Comparison of ENCODE assay signal across 7 cellular contexts in genomic region chr19:1445185-1445931, GRCh38. TPM values are rescaled to one million over a fixed set of nuclear protein-coding genes. Genes with fewer than 3 reads are reported as not detected.
DNase-seq lines count a peak whose midpoint lies in the region; ATAC-seq and TF ChIP-seq lines count a peak whose summit lies in the region.

No MANE protein-coding gene starts in this region.

- DNase-seq in NCI-H748 treated with DMSO at 0.1 percent for 48 hours (lab: John Stamatoyannopoulos, UW), result peak; percentile 12
- DNase-seq in activated T-cell treated with anti-CD3 and anti-CD28 coated beads for 1 hour (ENCODE audit: low read depth), result peak; percentile 68
- DNase-seq in epithelial cell of proximal tubule (ENCODE audit: low read depth), result no peak
- DNase-seq in stimulated activated CD8-positive, alpha-beta memory T cell treated with anti-CD3 and anti-CD28 coated beads, Interleukin-4, amount 100 ng/mL, for 48 hours, result peak; percentile 89

- H3K9ac ChIP-seq in mucosa of stomach (ENCODE audit: low read length), result peak overlapping the region; percentile 22

- peak; percentile 49 for ATAC-seq in HG03025 (IDR thresholded peaks at IDR 0.05; ENCODE audit: low FRiP score, unreplicated experiment)

- H3K27me3 ChIP-seq in mucosa of stomach (ENCODE audit: control insufficient read depth, insufficient read depth, low read length), result peaks cover 45% of the 10 kb centered on the region

- peaks cover 15% of the 10 kb centered on the region for H3K36me3 ChIP-seq in mucosa of stomach (ENCODE audit: control insufficient read depth, insufficient read depth, low read length)

- H3K9me3 ChIP-seq in mucosa of stomach (ENCODE audit: control insufficient read depth, low read length), result no peaks in the 10 kb centered on the region

- TF ChIP-seq CTCF in GM12873 (IDR thresholded peaks at IDR 0.05; ENCODE audit: insufficient read depth, low read depth, low read length, missing control alignments) (peak; percentile 91), epithelial cell of proximal tubule (conservative IDR thresholded peaks at IDR 0.05; ENCODE audit: low read depth, low read length) (peak; percentile 79)

- H3K4me3 ChIP-seq in epithelial cell of proximal tubule (ENCODE audit: low read depth, low read length) (peak overlapping the region; percentile 50), mucosa of stomach (ENCODE audit: low read length) (no peak overlapping the region)

- peaks cover 10% of the 10 kb centered on the region for H3K4me1 ChIP-seq in mucosa of stomach (ENCODE audit: control insufficient read depth, insufficient read depth, low read length)

RNA-seq across cellular contexts. Expression of gene APC2, which starts 4.6 kb away (rescaled TPM):
- total RNA-seq in epithelial cell of proximal tubule, result not detected in 2 replicates

RNA-seq across cellular contexts. Expression of gene RPS15, which starts 7.2 kb away (rescaled TPM):
- total RNA-seq in epithelial cell of proximal tubule, result 2,061 and 3,361 TPM in 2 replicates

RNA-seq across cellular contexts. Expression of gene C19orf25, which starts 33.7 kb away (rescaled TPM):
- 26.6 and 32.6 TPM in 2 replicates for total RNA-seq in epithelial cell of proximal tubule

RNA-seq across cellular contexts. Expression of gene DAZAP1, which starts 38.0 kb away (rescaled TPM):
- 53.8 and 136 TPM in 2 replicates for total RNA-seq in epithelial cell of proximal tubule

RNA-seq across cellular contexts. Expression of gene GAMT, which starts 44.0 kb away (rescaled TPM):
- 22.5 and 29.2 TPM in 2 replicates for total RNA-seq in epithelial cell of proximal tubule
